Comparison of ENCODE assay signal across 1 cellular context in genomic region chr11:94732617-94733292, GRCh38.
TF ChIP-seq lines count a peak whose summit lies in the region.

No MANE protein-coding gene starts in this region.

TF ChIP-seq in H1, 55 proteins besides CTCF, POLR2A, EP300 and RAD21 (continued from another document):
- TF ChIP-seq CHD7 (IDR thresholded peaks at IDR 0.05; ENCODE audit: insufficient replicate concordance, low read length) = no peak
- TF ChIP-seq GABPA (IDR thresholded peaks at IDR 0.05; ENCODE audit: borderline replicate concordance, insufficient read depth, low read length) = no peak
- no peak for TF ChIP-seq POU5F1 (IDR thresholded peaks at IDR 0.05; ENCODE audit: low read depth, low read length)
TF ChIP-seq in H1: peak in this region for 0.
